Comparison of ENCODE assay signal across 14 cellular contexts in genomic region chr1:6330410-6330827, GRCh38.
DNase-seq lines count a peak whose midpoint lies in the region; ATAC-seq and TF ChIP-seq lines count a peak whose summit lies in the region.
"Had no signal": no experiment of that assay in that cellular context is flagged by ENCODE, and none has a peak within 500 bp of the region (broad histone marks: within the 10 kb centered on the region; RNA-seq: fewer than 3 reads in every experiment).

No MANE protein-coding gene starts in this region.

- intact Hi-C loops in sigmoid colon (cut with DNase I): no loop called here

- ATAC-seq in WTC11 (no peak), GM21825 (IDR thresholded peaks at IDR 0.05; ENCODE audit: unreplicated experiment) (no peak)
- ATAC-seq: activated CD4-positive, CD25-positive, alpha-beta regulatory T cell treated with anti-CD3 and anti-CD28 coated beads, Interleukin-2, amount 50 U/mL, for 24 hours; HepG2; left colon had no signal

- TF ChIP-seq EP300 in sigmoid colon (IDR thresholded peaks at IDR 0.05): no peak
- no peak for TF ChIP-seq EP300 in suprapubic skin (IDR thresholded peaks at IDR 0.05)

- H3K27me3 Mint-ChIP-seq in WTC11 (ENCODE audit: low read depth) (no peaks in the 10 kb centered on the region), immature natural killer cell (ENCODE audit: low read depth in 3 of 3) (peaks cover 0 to 3% (median 0%) of the 10 kb centered on the region in 3 donors)

- CTCF ChIA-PET in WTC11 (lab: Charles Lee): no interaction called here

- H3K27ac ChIP-seq in sigmoid colon (peak overlapping the region in 3 of 4 donors; percentile 66 to 78 (median 71)), suprapubic skin (no peak overlapping the region)

- H3K9me3 Mint-ChIP-seq in WTC11 (no peaks in the 10 kb centered on the region), immature natural killer cell (no peaks in the 10 kb centered on the region)
- H3K9me3 Mint-ChIP-seq: endodermal cell had no signal

- TF ChIP-seq POLR2A in sigmoid colon (IDR thresholded peaks at IDR 0.05) (no peak), suprapubic skin (IDR thresholded peaks at IDR 0.05) (no peak)

- peaks cover 2% of the 10 kb centered on the region for H3K4me1 Mint-ChIP-seq in WTC11
- peaks cover 2 to 3% of the 10 kb centered on the region in 2 donors for H3K4me1 Mint-ChIP-seq in immature natural killer cell

- peaks cover 0 to 27% (median 25%) of the 10 kb centered on the region in 4 donors for H3K4me1 ChIP-seq in sigmoid colon
- no peaks in the 10 kb centered on the region for H3K4me1 ChIP-seq in BE2C
- peaks cover 28% of the 10 kb centered on the region for H3K4me1 ChIP-seq in suprapubic skin

- no peaks in the 10 kb centered on the region for H3K27me3 ChIP-seq in sigmoid colon
- no peaks in the 10 kb centered on the region for H3K27me3 ChIP-seq in BE2C
- no peaks in the 10 kb centered on the region for H3K27me3 ChIP-seq in suprapubic skin

- POLR2A ChIA-PET in WTC11 (lab: Charles Lee): no interaction called here

- H3K4me3 Mint-ChIP-seq in WTC11 (no peak overlapping the region), immature natural killer cell (no peak overlapping the region)
- H3K4me3 Mint-ChIP-seq: endodermal cell had no signal

- H3K36me3 Mint-ChIP-seq in WTC11 (peaks cover 16% of the 10 kb centered on the region), immature natural killer cell (peaks cover 6% of the 10 kb centered on the region in 3 donors)

- H3K4me3 ChIP-seq in sigmoid colon: no peak overlapping the region
- no peak overlapping the region for H3K4me3 ChIP-seq in BE2C (ENCODE audit: low read depth, low read length)
- H3K4me3 ChIP-seq in suprapubic skin: no peak overlapping the region

- no peak for TF ChIP-seq CTCF in WTC11 (IDR thresholded peaks at IDR 0.05)
- no peak for TF ChIP-seq CTCF in sigmoid colon (IDR thresholded peaks at IDR 0.05)
- no peak for TF ChIP-seq CTCF in BE2C (IDR thresholded peaks at IDR 0.05; ENCODE audit: low read depth, low read length)
- no peak for TF ChIP-seq CTCF in suprapubic skin (IDR thresholded peaks at IDR 0.05)

- H3K9me3 ChIP-seq in sigmoid colon: no peaks in the 10 kb centered on the region
- no peaks in the 10 kb centered on the region for H3K9me3 ChIP-seq in BE2C
- H3K9me3 ChIP-seq in suprapubic skin: no peaks in the 10 kb centered on the region

- DNase-seq in ELR (ENCODE audit: low read depth) (peak; percentile 37), WTC11 (ENCODE audit: low spot score) (no peak), globus pallidus (ENCODE audit: low spot score) (peak; percentile 58), sigmoid colon (no peak), immature natural killer cell (no peak), BE2C (no peak), suprapubic skin (ENCODE audit: low spot score in 2 of 2) (no peak)
- DNase-seq: activated naive CD4-positive, alpha-beta T cell; endodermal cell; left colon; SHP77 treated with DMSO at 0.1 percent for 48 hours had no signal

- WGBS in sigmoid colon, 2 donors: 78 to 85% methylated on average over 14 of the region's 14 CpGs
- WGBS in suprapubic skin: 44% methylated on average over 10 of the region's 14 CpGs

- H3K36me3 ChIP-seq in sigmoid colon (peaks cover 0 to 12% (median 0%) of the 10 kb centered on the region in 4 donors), BE2C (no peaks in the 10 kb centered on the region; the same call in 1 of the 2 replicates), suprapubic skin (no peaks in the 10 kb centered on the region)

- H3K27ac Mint-ChIP-seq in WTC11 (peak overlapping the region; percentile 68), immature natural killer cell (no peak overlapping the region)
- H3K27ac Mint-ChIP-seq: endodermal cell had no signal

TF ChIP-seq in WTC11, 78 proteins besides CTCF, POLR2A, EP300 and RAD21:
- TF ChIP-seq ZNF671 (CRISPR knock-in tag; IDR thresholded peaks at IDR 0.05) (no peak), KAT7 (CRISPR knock-in tag; IDR thresholded peaks at IDR 0.05; ENCODE audit: borderline replicate concordance) (no peak), CREB1 (CRISPR knock-in tag; IDR thresholded peaks at IDR 0.05) (no peak), CREM (CRISPR knock-in tag; IDR thresholded peaks at IDR 0.05) (no peak), PRRX2 (CRISPR knock-in tag; IDR thresholded peaks at IDR 0.05) (no peak), ZNF512 (CRISPR knock-in tag; IDR thresholded peaks at IDR 0.05; ENCODE audit: borderline replicate concordance) (no peak), ZNF219 (CRISPR knock-in tag; IDR thresholded peaks at IDR 0.05; ENCODE audit: borderline replicate concordance) (no peak), E2F1 (CRISPR knock-in tag; IDR thresholded peaks at IDR 0.05) (no peak), FOXP1 (CRISPR knock-in tag; IDR thresholded peaks at IDR 0.05; ENCODE audit: borderline replicate concordance) (no peak), MXD4 (CRISPR knock-in tag; IDR thresholded peaks at IDR 0.05; ENCODE audit: borderline replicate concordance) (no peak), ZNF138 (CRISPR knock-in tag; conservative IDR thresholded peaks at IDR 0.05) (no peak), JAZF1 (CRISPR knock-in tag; IDR thresholded peaks at IDR 0.05) (no peak), MAX (CRISPR knock-in tag; IDR thresholded peaks at IDR 0.05) (no peak), ZBTB21 (CRISPR knock-in tag; IDR thresholded peaks at IDR 0.05; ENCODE audit: borderline replicate concordance) (no peak), GABPB1 (CRISPR knock-in tag; IDR thresholded peaks at IDR 0.05) (no peak)
- TF ChIP-seq, protein P1, sequence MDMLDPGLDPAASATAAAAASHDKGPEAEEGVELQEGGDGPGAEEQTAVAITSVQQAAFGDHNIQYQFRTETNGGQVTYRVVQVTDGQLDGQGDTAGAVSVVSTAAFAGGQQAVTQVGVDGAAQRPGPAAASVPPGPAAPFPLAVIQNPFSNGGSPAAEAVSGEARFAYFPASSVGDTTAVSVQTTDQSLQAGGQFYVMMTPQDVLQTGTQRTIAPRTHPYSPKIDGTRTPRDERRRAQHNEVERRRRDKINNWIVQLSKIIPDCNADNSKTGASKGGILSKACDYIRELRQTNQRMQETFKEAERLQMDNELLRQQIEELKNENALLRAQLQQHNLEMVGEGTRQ (CRISPR knock-in tag; IDR thresholded peaks at IDR 0.05): no peak

Comparison
In these comparisons a context has a peak if more than half of its experiments do, and no peak if none do; other contexts are left out.
1. DNase-seq: peak in ELR (single experiment) and globus pallidus (single experiment); none in WTC11 (single experiment), sigmoid colon (single experiment), immature natural killer cell (0 of 3), BE2C (single experiment) and suprapubic skin (0 of 2).